In the genomic region with DNA sequence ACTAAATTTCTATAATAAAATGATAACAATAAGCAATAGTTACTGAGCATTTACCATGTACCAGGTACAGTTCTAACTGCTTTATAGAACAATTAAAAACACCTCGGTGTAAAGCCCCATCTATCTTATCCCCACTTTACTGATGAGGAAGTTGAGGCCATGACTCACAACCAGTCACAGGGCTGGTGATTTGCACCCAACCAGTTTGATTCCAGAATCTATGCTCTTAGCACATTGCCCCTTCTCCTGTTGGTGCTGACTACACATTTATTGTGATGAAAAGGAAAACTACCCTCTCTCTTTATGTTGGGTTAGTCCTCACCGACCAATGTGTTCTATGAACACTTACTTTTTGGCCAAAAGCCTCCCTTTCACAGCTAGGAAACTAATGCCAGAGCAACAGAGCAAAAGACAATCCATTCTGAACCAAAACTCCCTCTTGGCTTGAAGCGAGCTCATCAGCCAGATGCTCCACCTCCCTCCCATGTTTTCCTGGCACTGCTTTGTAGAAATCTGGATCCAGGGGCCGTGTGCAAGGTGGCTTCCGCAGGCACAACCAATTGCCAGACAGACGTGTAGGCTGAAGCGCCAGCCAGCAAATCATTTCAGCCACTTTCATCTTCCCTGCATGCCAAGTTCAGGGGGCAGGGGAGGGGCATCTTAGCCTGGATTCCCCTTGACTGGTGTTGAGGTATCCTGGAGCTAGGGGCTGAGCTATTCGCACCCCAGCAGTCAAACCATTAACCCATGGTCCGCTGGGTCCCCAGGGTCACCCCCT, we compare ENCODE assay signal across 10 cellular contexts. TPM values are rescaled to one million over a fixed set of nuclear protein-coding genes. Genes with fewer than 3 reads are reported as not detected.
A peak's percentile ranks its signal among the peaks of the same experiment; 100 is the strongest.
DNase-seq lines count a peak whose midpoint lies in the region; ATAC-seq and TF ChIP-seq lines count a peak whose summit lies in the region.
"Had no signal": no experiment of that assay in that cellular context is flagged by ENCODE, and none has a peak within 500 bp of the region (broad histone marks: within the 10 kb centered on the region; RNA-seq: fewer than 3 reads in every experiment).

No MANE protein-coding gene starts in this region.

- no peak overlapping the region for H3K9ac ChIP-seq in liver (ENCODE audit: low read depth in 1 of 2, low read length in 2 of 2)

- WGBS in liver: 39% methylated on average over 9 of the region's 9 CpGs

- TF ChIP-seq CTCF in chondrocyte (IDR thresholded peaks at IDR 0.05) (no peak), liver (IDR thresholded peaks at IDR 0.05; ENCODE audit: low read depth, low read length, missing input control) (no peak)

- H3K36me3 ChIP-seq in liver (ENCODE audit: control insufficient read depth in 4 of 4, insufficient read depth in 3 of 4, low read depth in 1 of 4, low read length in 3 of 4): no peaks in the 10 kb centered on the region
- no peaks in the 10 kb centered on the region for H3K36me3 ChIP-seq in CD8-positive, alpha-beta memory T cell (ENCODE audit: insufficient read depth, low read length)

- no peaks in the 10 kb centered on the region for H3K36me3 Mint-ChIP-seq in chondrocyte (ENCODE audit: low read depth)
- H3K36me3 Mint-ChIP-seq in CD8-positive, alpha-beta memory T cell: no peaks in the 10 kb centered on the region
- no peaks in the 10 kb centered on the region for H3K36me3 Mint-ChIP-seq in naive thymus-derived CD8-positive, alpha-beta T cell

- peak; percentile 40 for DNase-seq in A172 (ENCODE audit: low spot score)
- peak; percentile 14 for DNase-seq in MV-4-11 (lab: John Stamatoyannopoulos, UW)
- DNase-seq in chondrocyte (ENCODE audit: low spot score): no peak
- no peak for DNase-seq in CD8-positive, alpha-beta memory T cell
- DNase-seq in NCI-H524 (lab: John Stamatoyannopoulos, UW): no peak
- DNase-seq in naive thymus-derived CD8-positive, alpha-beta T cell: no peak

- no peak overlapping the region for H3K4me3 Mint-ChIP-seq in chondrocyte (ENCODE audit: unreplicated experiment)
- no peak overlapping the region for H3K4me3 Mint-ChIP-seq in CD8-positive, alpha-beta memory T cell
- no peak overlapping the region for H3K4me3 Mint-ChIP-seq in naive thymus-derived CD8-positive, alpha-beta T cell
- H3K4me3 Mint-ChIP-seq: B cell had no signal

- peaks cover 13 to 28% (median 22%) of the 10 kb centered on the region in 4 donors for H3K4me1 ChIP-seq in liver (ENCODE audit: control insufficient read depth in 4 of 4, insufficient read depth in 4 of 4, low read length in 3 of 4)
- H3K4me1 ChIP-seq in CD8-positive, alpha-beta memory T cell (ENCODE audit: insufficient read depth, low read length): no peaks in the 10 kb centered on the region

- H3K27ac ChIP-seq in liver (ENCODE audit: low read depth in 1 of 2, low read length in 2 of 2): peak overlapping the region; percentile 95 to 98
- no peak overlapping the region for H3K27ac ChIP-seq in CD8-positive, alpha-beta memory T cell (ENCODE audit: low read depth, low read length)

- CTCF ChIA-PET in CD8-positive, alpha-beta memory T cell (lab: Charles Lee): no interaction called here

- H3K9me3 ChIP-seq in liver (ENCODE audit: control insufficient read depth in 4 of 4, low read length in 3 of 4): no peaks in the 10 kb centered on the region
- H3K9me3 ChIP-seq in CD8-positive, alpha-beta memory T cell (ENCODE audit: low read length): no peaks in the 10 kb centered on the region

- H3K9me3 Mint-ChIP-seq in chondrocyte (ENCODE audit: low read depth): no peaks in the 10 kb centered on the region
- H3K9me3 Mint-ChIP-seq in CD8-positive, alpha-beta memory T cell: no peaks in the 10 kb centered on the region
- no peaks in the 10 kb centered on the region for H3K9me3 Mint-ChIP-seq in naive thymus-derived CD8-positive, alpha-beta T cell

- H3K4me1 Mint-ChIP-seq in chondrocyte (ENCODE audit: low read depth): peaks cover 35% of the 10 kb centered on the region
- peaks cover 8 to 18% (median 15%) of the 10 kb centered on the region in 3 donors for H3K4me1 Mint-ChIP-seq in CD8-positive, alpha-beta memory T cell
- H3K4me1 Mint-ChIP-seq in naive thymus-derived CD8-positive, alpha-beta T cell: peaks cover 9 to 24% (median 17%) of the 10 kb centered on the region in 4 donors

- H3K27me3 Mint-ChIP-seq in chondrocyte (ENCODE audit: low read depth): no peaks in the 10 kb centered on the region
- H3K27me3 Mint-ChIP-seq in CD8-positive, alpha-beta memory T cell: peaks cover 6 to 14% of the 10 kb centered on the region in 2 donors
- peaks cover 0 to 3% (median 0%) of the 10 kb centered on the region in 5 donors for H3K27me3 Mint-ChIP-seq in naive thymus-derived CD8-positive, alpha-beta T cell
- H3K27me3 Mint-ChIP-seq: B cell had no signal

- no peaks in the 10 kb centered on the region for H3K27me3 ChIP-seq in liver (ENCODE audit: control insufficient read depth in 4 of 4, insufficient read depth in 4 of 4, low read length in 3 of 4)
- no peaks in the 10 kb centered on the region for H3K27me3 ChIP-seq in CD8-positive, alpha-beta memory T cell (ENCODE audit: insufficient read depth, low read length, poor library complexity, severe bottlenecking)
- H3K27me3 ChIP-seq: dorsolateral prefrontal cortex had no signal

- no peak overlapping the region for H3K4me3 ChIP-seq in liver (ENCODE audit: low read depth in 1 of 3, low read length in 3 of 3)
- no peak overlapping the region for H3K4me3 ChIP-seq in CD8-positive, alpha-beta memory T cell (ENCODE audit: low read length)
- H3K4me3 ChIP-seq: dorsolateral prefrontal cortex had no signal

- no peak for ATAC-seq in naive thymus-derived CD8-positive, alpha-beta T cell
- no peak for ATAC-seq in GM18868 (IDR thresholded peaks at IDR 0.05; ENCODE audit: unreplicated experiment)

- peak in 1 of 2 donors; percentile 55 for TF ChIP-seq RAD21 in liver (IDR thresholded peaks at IDR 0.05)

- POLR2A ChIA-PET in CD8-positive, alpha-beta memory T cell (lab: Charles Lee): no interaction called here
- POLR2A ChIA-PET in naive thymus-derived CD8-positive, alpha-beta T cell (lab: Charles Lee): no interaction called here

- peak overlapping the region; percentile 32 for H3K27ac Mint-ChIP-seq in chondrocyte (ENCODE audit: unreplicated experiment)
- H3K27ac Mint-ChIP-seq in CD8-positive, alpha-beta memory T cell: no peak overlapping the region
- H3K27ac Mint-ChIP-seq in naive thymus-derived CD8-positive, alpha-beta T cell: peak overlapping the region in 1 of 10 donors; percentile 42
- H3K27ac Mint-ChIP-seq: B cell had no signal

TF ChIP-seq in liver, 16 proteins besides CTCF, POLR2A, EP300 and RAD21 (continues in another document):
- TF ChIP-seq JUND (IDR thresholded peaks at IDR 0.05) (peak in 1 of 2 donors; percentile 15), FOXA1 (IDR thresholded peaks at IDR 0.05) (peak; percentile 13), GABPA (IDR thresholded peaks at IDR 0.05 in 1 of 2, conservative IDR thresholded peaks at IDR 0.05 in 1 of 2) (peak in 1 of 2 donors; percentile 22), YY1 (IDR thresholded peaks at IDR 0.05) (peak; percentile 85), SP1 (IDR thresholded peaks at IDR 0.05) (peak; percentile 50), RXRA (IDR thresholded peaks at IDR 0.05) (peak; percentile 52 to 62), TAF1 (conservative IDR thresholded peaks at IDR 0.05) (no peak), FOXA2 (IDR thresholded peaks at IDR 0.05) (no peak), EGR1 (IDR thresholded peaks at IDR 0.05; ENCODE audit: low read depth in 2 of 2) (no peak)
- TF ChIP-seq, protein P1, sequence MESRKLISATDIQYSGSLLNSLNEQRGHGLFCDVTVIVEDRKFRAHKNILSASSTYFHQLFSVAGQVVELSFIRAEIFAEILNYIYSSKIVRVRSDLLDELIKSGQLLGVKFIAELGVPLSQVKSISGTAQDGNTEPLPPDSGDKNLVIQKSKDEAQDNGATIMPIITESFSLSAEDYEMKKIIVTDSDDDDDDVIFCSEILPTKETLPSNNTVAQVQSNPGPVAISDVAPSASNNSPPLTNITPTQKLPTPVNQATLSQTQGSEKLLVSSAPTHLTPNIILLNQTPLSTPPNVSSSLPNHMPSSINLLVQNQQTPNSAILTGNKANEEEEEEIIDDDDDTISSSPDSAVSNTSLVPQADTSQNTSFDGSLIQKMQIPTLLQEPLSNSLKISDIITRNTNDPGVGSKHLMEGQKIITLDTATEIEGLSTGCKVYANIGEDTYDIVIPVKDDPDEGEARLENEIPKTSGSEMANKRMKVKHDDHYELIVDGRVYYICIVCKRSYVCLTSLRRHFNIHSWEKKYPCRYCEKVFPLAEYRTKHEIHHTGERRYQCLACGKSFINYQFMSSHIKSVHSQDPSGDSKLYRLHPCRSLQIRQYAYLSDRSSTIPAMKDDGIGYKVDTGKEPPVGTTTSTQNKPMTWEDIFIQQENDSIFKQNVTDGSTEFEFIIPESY (IDR thresholded peaks at IDR 0.05): no peak
- TF ChIP-seq, protein P2, sequence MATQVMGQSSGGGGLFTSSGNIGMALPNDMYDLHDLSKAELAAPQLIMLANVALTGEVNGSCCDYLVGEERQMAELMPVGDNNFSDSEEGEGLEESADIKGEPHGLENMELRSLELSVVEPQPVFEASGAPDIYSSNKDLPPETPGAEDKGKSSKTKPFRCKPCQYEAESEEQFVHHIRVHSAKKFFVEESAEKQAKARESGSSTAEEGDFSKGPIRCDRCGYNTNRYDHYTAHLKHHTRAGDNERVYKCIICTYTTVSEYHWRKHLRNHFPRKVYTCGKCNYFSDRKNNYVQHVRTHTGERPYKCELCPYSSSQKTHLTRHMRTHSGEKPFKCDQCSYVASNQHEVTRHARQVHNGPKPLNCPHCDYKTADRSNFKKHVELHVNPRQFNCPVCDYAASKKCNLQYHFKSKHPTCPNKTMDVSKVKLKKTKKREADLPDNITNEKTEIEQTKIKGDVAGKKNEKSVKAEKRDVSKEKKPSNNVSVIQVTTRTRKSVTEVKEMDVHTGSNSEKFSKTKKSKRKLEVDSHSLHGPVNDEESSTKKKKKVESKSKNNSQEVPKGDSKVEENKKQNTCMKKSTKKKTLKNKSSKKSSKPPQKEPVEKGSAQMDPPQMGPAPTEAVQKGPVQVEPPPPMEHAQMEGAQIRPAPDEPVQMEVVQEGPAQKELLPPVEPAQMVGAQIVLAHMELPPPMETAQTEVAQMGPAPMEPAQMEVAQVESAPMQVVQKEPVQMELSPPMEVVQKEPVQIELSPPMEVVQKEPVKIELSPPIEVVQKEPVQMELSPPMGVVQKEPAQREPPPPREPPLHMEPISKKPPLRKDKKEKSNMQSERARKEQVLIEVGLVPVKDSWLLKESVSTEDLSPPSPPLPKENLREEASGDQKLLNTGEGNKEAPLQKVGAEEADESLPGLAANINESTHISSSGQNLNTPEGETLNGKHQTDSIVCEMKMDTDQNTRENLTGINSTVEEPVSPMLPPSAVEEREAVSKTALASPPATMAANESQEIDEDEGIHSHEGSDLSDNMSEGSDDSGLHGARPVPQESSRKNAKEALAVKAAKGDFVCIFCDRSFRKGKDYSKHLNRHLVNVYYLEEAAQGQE (IDR thresholded peaks at IDR 0.05): peak; percentile 24

RNA-seq across cellular contexts. Expression of a gene that starts 32.0 kb away (rescaled TPM):
- total RNA-seq in A172 (2014; rRNA removed; shearing (Covaris generic)): 16.4 and 19.0 TPM in 2 replicates
- total RNA-seq in chondrocyte (13.9 to 18.3 TPM (median 18.2 TPM) in 3 replicates), liver (10 to 100 TPM; 59.0 to 83.3 TPM)
- polyA plus RNA-seq in liver: 10 to 100 TPM; 14.9 to 19.9 TPM
- total RNA-seq in CD8-positive, alpha-beta memory T cell: 10 to 100 TPM; 16.5 to 17.1 TPM
- 3.4 TPM for polyA plus RNA-seq in CD8-positive, alpha-beta memory T cell
- total RNA-seq in naive thymus-derived CD8-positive, alpha-beta T cell: 1 to 10 TPM; 9.4 to 9.7 TPM
- 1 to 10 TPM in 2 of 3 donors, under 1 TPM in 1; 0.98 to 2.2 (median 1.6) TPM for polyA plus RNA-seq in naive thymus-derived CD8-positive, alpha-beta T cell

Comparison
In these comparisons a context has a peak if more than half of its experiments do, and no peak if none do; other contexts are left out.
1. DNase-seq: peak in A172 (single experiment) and MV-4-11 (single experiment); none in chondrocyte (single experiment), CD8-positive, alpha-beta memory T cell (0 of 5), NCI-H524 (0 of 2) and naive thymus-derived CD8-positive, alpha-beta T cell (0 of 10).